ENCODE assay signal across 8 cellular contexts in genomic region chr1:150514913-150515327, GRCh38. TPM values are rescaled to one million over a fixed set of nuclear protein-coding genes. Genes with fewer than 3 reads are reported as not detected.
A peak's percentile ranks its signal among the peaks of the same experiment; 100 is the strongest.
DNase-seq lines count a peak whose midpoint lies in the region; ATAC-seq and TF ChIP-seq lines count a peak whose summit lies in the region.

No MANE protein-coding gene starts in this region.

- peak overlapping the region; percentile 94 for H3K4me3 Mint-ChIP-seq in CD14-positive monocyte
- peak overlapping the region; percentile 91 to 92 for H3K4me3 Mint-ChIP-seq in effector memory CD8-positive, alpha-beta T cell
- peak overlapping the region; percentile 82 for H3K4me3 Mint-ChIP-seq in nephron progenitor cell

- H3K4me1 ChIP-seq in Karpas-422 (ENCODE audit: low read length): peaks cover 35% of the 10 kb centered on the region

- no peak for ATAC-seq in effector memory CD8-positive, alpha-beta T cell (replicated peaks)

- no peaks in the 10 kb centered on the region for H3K79me2 ChIP-seq in Karpas-422 (ENCODE audit: low read length)

- H3K9me3 ChIP-seq in Karpas-422 (ENCODE audit: low read length): no peaks in the 10 kb centered on the region

- peaks cover 2 to 12% (median 8%) of the 10 kb centered on the region in 3 donors for H3K27me3 Mint-ChIP-seq in CD14-positive monocyte (ENCODE audit: low read depth in 3 of 3)
- H3K27me3 Mint-ChIP-seq in effector memory CD8-positive, alpha-beta T cell: no peaks in the 10 kb centered on the region
- no peaks in the 10 kb centered on the region for H3K27me3 Mint-ChIP-seq in nephron progenitor cell (ENCODE audit: low read depth, poor library complexity)

- H3K9me3 Mint-ChIP-seq in CD14-positive monocyte (no peaks in the 10 kb centered on the region), nephron progenitor cell (no peaks in the 10 kb centered on the region)
- H3K9me3 Mint-ChIP-seq in effector memory CD8-positive, alpha-beta T cell: no peaks in the 10 kb centered on the region

- no peaks in the 10 kb centered on the region for H4K20me1 ChIP-seq in Karpas-422 (ENCODE audit: insufficient read depth, low read depth, low read length)

- no peak overlapping the region for H3K27ac ChIP-seq in Karpas-422 (ENCODE audit: low read length)

- H3K4me3 ChIP-seq in Karpas-422 (ENCODE audit: low read length): peak overlapping the region; percentile 67

- H3K36me3 Mint-ChIP-seq in CD14-positive monocyte: peaks cover 7% of the 10 kb centered on the region in 2 donors
- H3K36me3 Mint-ChIP-seq in effector memory CD8-positive, alpha-beta T cell (ENCODE audit: insufficient read depth): peaks cover 7% of the 10 kb centered on the region
- H3K36me3 Mint-ChIP-seq in nephron progenitor cell (ENCODE audit: low read depth): peaks cover 21% of the 10 kb centered on the region

- H3K4me1 Mint-ChIP-seq in CD14-positive monocyte: peaks cover 19% of the 10 kb centered on the region
- peaks cover 17 to 20% of the 10 kb centered on the region in 2 donors for H3K4me1 Mint-ChIP-seq in effector memory CD8-positive, alpha-beta T cell (ENCODE audit: low read depth in 2 of 2)
- H3K4me1 Mint-ChIP-seq in nephron progenitor cell: peaks cover 60% of the 10 kb centered on the region

- peak overlapping the region; percentile 41 for H3K9ac ChIP-seq in Karpas-422 (ENCODE audit: low read length)

- no peaks in the 10 kb centered on the region for H3K9me2 ChIP-seq in Karpas-422 (replicated peaks; ENCODE audit: insufficient read depth, low read length)

- 0 out of 2 replicates have a peak overlapping the region, but pooled peaks have one; percentile 43 for H2AFZ ChIP-seq in Karpas-422 (ENCODE audit: low read length)

- intact Hi-C loops in CD14-positive monocyte (cut with micrococcal nuclease): no loop called here

- H3K4me2 ChIP-seq in Karpas-422 (ENCODE audit: low read depth, low read length, poor library complexity, severe bottlenecking): peak overlapping the region; percentile 76

- peak overlapping the region in 5 of 7 donors; percentile 8 to 87 (median 46) for H3K27ac Mint-ChIP-seq in CD14-positive monocyte
- peak overlapping the region; percentile 88 to 90 for H3K27ac Mint-ChIP-seq in effector memory CD8-positive, alpha-beta T cell
- H3K27ac Mint-ChIP-seq in nephron progenitor cell: peak overlapping the region; percentile 88

- no peak for TF ChIP-seq CTCF in CD14-positive monocyte (IDR thresholded peaks at IDR 0.05)
- no peak for TF ChIP-seq CTCF in nephron progenitor cell (IDR thresholded peaks at IDR 0.05)

- no peaks in the 10 kb centered on the region for H3K27me3 ChIP-seq in Karpas-422 (ENCODE audit: low read length)

- DNase-seq in CD14-positive monocyte (ENCODE audit: low spot score): no peak
- DNase-seq in Karpas-422: no peak
- DNase-seq in effector memory CD8-positive, alpha-beta T cell: no peak
- no peak for DNase-seq in nephron progenitor cell
- no peak for DNase-seq in effector CD8-positive, alpha-beta T cell (lab: John Stamatoyannopoulos, UW)
- DNase-seq in NCI-H2171 treated with DMSO at 0.1 percent for 48 hours (lab: John Stamatoyannopoulos, UW): no peak
- no peak for DNase-seq in COR-L47 (lab: John Stamatoyannopoulos, UW)
- no peak for DNase-seq in NCI-H1092 (lab: John Stamatoyannopoulos, UW)

- H3K36me3 ChIP-seq in Karpas-422 (ENCODE audit: insufficient read depth, low read length): no peaks in the 10 kb centered on the region

RNA-seq across cellular contexts. Expression of gene FALEC, which starts 0.6 kb away (rescaled TPM):
- polyA plus RNA-seq in CD14-positive monocyte: not detected
- total RNA-seq in Karpas-422 (2014; rRNA removed; shearing (Covaris generic); ENCODE audit: low replicate concordance): 0.54 TPM in 1 of 2 replicates, not detected in the other

RNA-seq across cellular contexts. Expression of gene ECM1, which starts 7.0 kb away (rescaled TPM):
- not detected for polyA plus RNA-seq in CD14-positive monocyte
- total RNA-seq in Karpas-422 (2014; rRNA removed; shearing (Covaris generic); ENCODE audit: low replicate concordance): 2.2 and 7.2 TPM in 2 replicates

RNA-seq across cellular contexts. Expression of gene TARS2, which starts 27.7 kb away (rescaled TPM):
- 10 to 100 TPM; 14.6 to 14.7 TPM for polyA plus RNA-seq in CD14-positive monocyte
- 38.3 and 77.2 TPM in 2 replicates for total RNA-seq in Karpas-422 (2014; rRNA removed; shearing (Covaris generic); ENCODE audit: low replicate concordance)

RNA-seq across cellular contexts. Expression of gene ADAMTSL4, which starts 34.3 kb away (rescaled TPM):
- polyA plus RNA-seq in CD14-positive monocyte: 1 to 10 TPM; 2.5 to 2.8 TPM
- total RNA-seq in Karpas-422 (2014; rRNA removed; shearing (Covaris generic); ENCODE audit: low replicate concordance): not detected in 2 replicates
